In the genomic region with DNA sequence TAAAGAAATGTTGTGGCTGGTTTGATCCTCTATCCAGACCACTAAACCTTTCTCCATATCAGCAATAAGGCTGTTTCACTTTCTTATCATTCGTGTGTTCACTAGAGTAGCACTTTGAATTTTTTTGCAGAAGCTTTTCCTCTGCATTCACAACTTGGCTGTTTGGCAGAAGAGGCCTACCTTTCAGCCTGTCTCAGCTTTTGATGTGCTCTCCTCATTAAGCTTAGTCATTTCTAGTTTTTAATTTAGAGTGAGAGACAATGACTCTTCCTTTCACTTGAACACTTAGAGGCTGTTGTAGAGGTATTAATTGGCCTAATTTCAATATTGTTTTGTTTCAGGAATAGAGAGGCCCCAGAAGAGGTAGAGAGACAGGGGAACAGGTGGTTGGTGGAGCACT, we compare ENCODE assay signal across 2 cellular contexts.
TF ChIP-seq lines count a peak whose summit lies in the region.

No MANE protein-coding gene starts in this region.

TF ChIP-seq in GM12878, 131 proteins besides CTCF, POLR2A, EP300 and RAD21:
- no peak for TF ChIP-seq TAF1 (IDR thresholded peaks at IDR 0.05; ENCODE audit: borderline replicate concordance, low read depth, low read length)
- no peak for TF ChIP-seq MTA2 (IDR thresholded peaks at IDR 0.05; ENCODE audit: low read depth)
- no peak for TF ChIP-seq ESRRA (IDR thresholded peaks at IDR 0.05; ENCODE audit: low read length)
- no peak for TF ChIP-seq RBBP5 (conservative IDR thresholded peaks at IDR 0.05)
- TF ChIP-seq, protein P1, sequence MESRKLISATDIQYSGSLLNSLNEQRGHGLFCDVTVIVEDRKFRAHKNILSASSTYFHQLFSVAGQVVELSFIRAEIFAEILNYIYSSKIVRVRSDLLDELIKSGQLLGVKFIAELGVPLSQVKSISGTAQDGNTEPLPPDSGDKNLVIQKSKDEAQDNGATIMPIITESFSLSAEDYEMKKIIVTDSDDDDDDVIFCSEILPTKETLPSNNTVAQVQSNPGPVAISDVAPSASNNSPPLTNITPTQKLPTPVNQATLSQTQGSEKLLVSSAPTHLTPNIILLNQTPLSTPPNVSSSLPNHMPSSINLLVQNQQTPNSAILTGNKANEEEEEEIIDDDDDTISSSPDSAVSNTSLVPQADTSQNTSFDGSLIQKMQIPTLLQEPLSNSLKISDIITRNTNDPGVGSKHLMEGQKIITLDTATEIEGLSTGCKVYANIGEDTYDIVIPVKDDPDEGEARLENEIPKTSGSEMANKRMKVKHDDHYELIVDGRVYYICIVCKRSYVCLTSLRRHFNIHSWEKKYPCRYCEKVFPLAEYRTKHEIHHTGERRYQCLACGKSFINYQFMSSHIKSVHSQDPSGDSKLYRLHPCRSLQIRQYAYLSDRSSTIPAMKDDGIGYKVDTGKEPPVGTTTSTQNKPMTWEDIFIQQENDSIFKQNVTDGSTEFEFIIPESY (IDR thresholded peaks at IDR 0.05): no peak
- TF ChIP-seq ZNF217 (IDR thresholded peaks at IDR 0.05): no peak

TF ChIP-seq in SK-N-SH treated with all-trans-retinoic acid at 6 μM for 48 hours, 23 proteins besides CTCF, POLR2A, EP300 and RAD21:
- no peak for TF ChIP-seq ISL1 (CRISPR knock-in tag; IDR thresholded peaks at IDR 0.05)
- no peak for TF ChIP-seq RARB (CRISPR knock-in tag; IDR thresholded peaks at IDR 0.05)
- no peak for TF ChIP-seq OSR1 (CRISPR knock-in tag; IDR thresholded peaks at IDR 0.05)
- TF ChIP-seq ZC3H10 (CRISPR knock-in tag; IDR thresholded peaks at IDR 0.05): no peak
- TF ChIP-seq PPARA (CRISPR knock-in tag; IDR thresholded peaks at IDR 0.05; ENCODE audit: borderline replicate concordance): no peak
- TF ChIP-seq ZNF8 (CRISPR knock-in tag; IDR thresholded peaks at IDR 0.05): no peak
- no peak for TF ChIP-seq ZNF565 (CRISPR knock-in tag; conservative IDR thresholded peaks at IDR 0.05; ENCODE audit: low read depth)
- TF ChIP-seq ZFP30 (CRISPR knock-in tag; IDR thresholded peaks at IDR 0.05): no peak
